ENCODE assay signal across 8 cellular contexts in genomic region chr10:21532694-21533576, GRCh38. TPM values are rescaled to one million over a fixed set of nuclear protein-coding genes. Genes with fewer than 3 reads are reported as not detected.
DNase-seq lines count a peak whose midpoint lies in the region; ATAC-seq and TF ChIP-seq lines count a peak whose summit lies in the region.

No MANE protein-coding gene starts in this region.

- H3K9ac ChIP-seq in HUES6 (ENCODE audit: low read length): peak overlapping the region; percentile 95

- H3K9me3 ChIP-seq in AG04450 (ENCODE audit: control insufficient read depth, insufficient read depth, low read length) (no peaks in the 10 kb centered on the region; the same call in 1 of the 2 replicates), HUES6 (ENCODE audit: control insufficient read depth, insufficient read depth, low read depth, low read length) (no peaks in the 10 kb centered on the region), lung (ENCODE audit: control insufficient read depth in 2 of 2, insufficient read depth in 1 of 2, low read length in 1 of 2) (no peaks in the 10 kb centered on the region), vagina (no peaks in the 10 kb centered on the region)

- TF ChIP-seq CTCF in AG04450 (IDR thresholded peaks at IDR 0.05; ENCODE audit: low read depth, low read length) (no peak), lung (IDR thresholded peaks at IDR 0.05; ENCODE audit: control extremely low read depth, extremely low read depth) (no peak), vagina (IDR thresholded peaks at IDR 0.05) (no peak)

- H3K4me1 ChIP-seq in HUES6 (ENCODE audit: control insufficient read depth, insufficient read depth, low read length) (peaks cover 55% of the 10 kb centered on the region), lung (ENCODE audit: control insufficient read depth in 2 of 2, insufficient read depth in 2 of 2, low read length in 2 of 2) (peaks cover 0 to 3% of the 10 kb centered on the region in 2 donors), vagina (peaks cover 44% of the 10 kb centered on the region)

- no peak for TF ChIP-seq POLR2A in vagina (IDR thresholded peaks at IDR 0.05)

- ATAC-seq in GM18517 (IDR thresholded peaks at IDR 0.05; ENCODE audit: unreplicated experiment) (peak; percentile 11), lung (ENCODE audit: insufficient read depth, low FRiP score) (no peak), HG03175 (IDR thresholded peaks at IDR 0.05; ENCODE audit: unreplicated experiment) (no peak)

- 19 to 22% methylated on average over 17 of the region's 17 CpGs for WGBS in lung, 2 donors

- DNase-seq in AG04450 (ENCODE audit: low read depth, low spot score) (no peak), astrocyte of the hippocampus (ENCODE audit: low read depth, low spot score) (peak; percentile 40), lung (ENCODE audit: low spot score) (no peak), vagina (ENCODE audit: extremely low spot score in 2 of 2) (no peak), iPS-NIHi7 (ENCODE audit: extremely low spot score) (no peak)

- CTCF ChIA-PET in AG04450 (lab: Charles Lee): interaction anchor here (1.1 to 1.6 kb wide), 3 partner anchors 17 to 254 kb away, joined by 3 to 4 read pairs (median 3); no protein-coding TSS in a partner anchor

- peak overlapping the region; percentile 73 for H3K27ac ChIP-seq in AG04450 (ENCODE audit: low read depth, low read length)
- H3K27ac ChIP-seq in HUES6 (ENCODE audit: low read depth, low read length): peak overlapping the region; percentile 96
- peak overlapping the region; percentile 94 to 99 for H3K27ac ChIP-seq in lung (ENCODE audit: low read depth in 1 of 2, low read length in 1 of 2)
- peak overlapping the region; percentile 96 for H3K27ac ChIP-seq in vagina

- peak overlapping the region; percentile 66 for H3K4me3 ChIP-seq in AG04450 (ENCODE audit: low read depth, low read length)
- peak overlapping the region; percentile 76 for H3K4me3 ChIP-seq in HUES6 (ENCODE audit: low read depth, low read length)
- H3K4me3 ChIP-seq in lung: peak overlapping the region; percentile 42
- H3K4me3 ChIP-seq in vagina: peak overlapping the region; percentile 96 to 97

- H3K36me3 ChIP-seq in HUES6 (ENCODE audit: control insufficient read depth, insufficient read depth, low read length) (peaks cover 15% of the 10 kb centered on the region), lung (ENCODE audit: control insufficient read depth in 2 of 2, insufficient read depth in 2 of 2, low read length in 2 of 2) (peaks cover 0 to 3% of the 10 kb centered on the region in 2 donors), vagina (peaks cover 0 to 8% of the 10 kb centered on the region in 2 donors)

- no peaks in the 10 kb centered on the region for H3K27me3 ChIP-seq in AG04450 (ENCODE audit: control insufficient read depth, insufficient read depth, low read length)
- no peaks in the 10 kb centered on the region for H3K27me3 ChIP-seq in HUES6 (ENCODE audit: control insufficient read depth, insufficient read depth, low read length)
- no peaks in the 10 kb centered on the region for H3K27me3 ChIP-seq in lung (ENCODE audit: control insufficient read depth, insufficient read depth)
- H3K27me3 ChIP-seq in vagina: no peaks in the 10 kb centered on the region

- POLR2A ChIA-PET in AG04450 (lab: Yijun Ruan, JAX): interaction anchor here (0.6 kb wide), 1 partner anchor 14 kb away, joined by 4 read pairs; no protein-coding TSS in a partner anchor

- intact Hi-C loops in vagina (cut with DNase I): loop anchor here (10.0 kb wide), 1 partner anchor 1562 kb away; the partner anchor contains the start of gene MSRB2

RNA-seq across cellular contexts. Expression of gene MLLT10, which starts 1.1 kb away (rescaled TPM):
- 35.3 and 41.0 TPM in 2 replicates for polyA plus RNA-seq in AG04450 (2011; rRNA removed)
- polyA minus RNA-seq in AG04450 (2011; rRNA and poly(A)+ RNA removed): 60.7 and 83.6 TPM in 2 replicates
- total RNA-seq in lung: 10 to 100 TPM; 49.1 to 97.8 TPM
- polyA plus RNA-seq in lung: 10 to 100 TPM; 20.6 to 22.3 TPM
- 53.3 TPM for total RNA-seq in vagina

RNA-seq across cellular contexts. Expression of gene SKIDA1, which starts 7.5 kb away (rescaled TPM):
- 0.62 and 0.63 TPM in 2 replicates for polyA plus RNA-seq in AG04450 (2011; rRNA removed)
- 0.83 and 0.87 TPM in 2 replicates for polyA minus RNA-seq in AG04450 (2011; rRNA and poly(A)+ RNA removed)
- 1 to 10 TPM; 1.4 to 1.6 TPM for total RNA-seq in lung
- polyA plus RNA-seq in lung: under 1 TPM; 0.10 to 0.24 TPM
- total RNA-seq in vagina: 2.7 TPM

Comparison
In these comparisons a context has a peak if more than half of its experiments do, and no peak if none do; other contexts are left out.
1. H3K4me3 ChIP-seq: peak in every context shown above with its lines; median percentile 96 in vagina; 76 in HUES6; 66 in AG04450; 42 in lung.